2 cellular contexts compared by ENCODE assay signal in genomic region chr13:110229905-110230563, GRCh38.
TF ChIP-seq lines count a peak whose summit lies in the region.

No MANE protein-coding gene starts in this region.

TF ChIP-seq in GM23338, 12 proteins besides CTCF, POLR2A, EP300 and RAD21:
- TF ChIP-seq ZNF462 (CRISPR knock-in tag; IDR thresholded peaks at IDR 0.05) (no peak), EZH2 (IDR thresholded peaks at IDR 0.05; ENCODE audit: low read depth, unreplicated experiment) (no peak), CREB1 (CRISPR knock-in tag; IDR thresholded peaks at IDR 0.05; ENCODE audit: low read depth) (no peak), POLR2AphosphoS5 (IDR thresholded peaks at IDR 0.05; ENCODE audit: low read depth) (no peak), STAT1 (IDR thresholded peaks at IDR 0.05; ENCODE audit: unreplicated experiment) (no peak), ETS1 (IDR thresholded peaks at IDR 0.05) (no peak), EZH2phosphoT487 (IDR thresholded peaks at IDR 0.05; ENCODE audit: unreplicated experiment) (no peak), ZNF114 (CRISPR knock-in tag; IDR thresholded peaks at IDR 0.05) (no peak), NANOG (IDR thresholded peaks at IDR 0.05; ENCODE audit: borderline replicate concordance) (no peak), REST (IDR thresholded peaks at IDR 0.05; ENCODE audit: unreplicated experiment) (no peak), JUNB (IDR thresholded peaks at IDR 0.05; ENCODE audit: unreplicated experiment) (no peak), ZNF331 (CRISPR knock-in tag; IDR thresholded peaks at IDR 0.05; ENCODE audit: low read depth) (no peak)

TF ChIP-seq in IMR-90, 13 proteins besides CTCF, POLR2A, EP300 and RAD21:
- TF ChIP-seq NFE2L2 (IDR thresholded peaks at IDR 0.05; ENCODE audit: low read depth, low read length) = no peak
- TF ChIP-seq RFX5 (IDR thresholded peaks at IDR 0.05; ENCODE audit: low read depth, low read length) = no peak
- TF ChIP-seq FOS (IDR thresholded peaks at IDR 0.05; ENCODE audit: low read depth, low read length) = no peak
- no peak for TF ChIP-seq SMC3 (IDR thresholded peaks at IDR 0.05; ENCODE audit: low read depth, low read length)
- no peak for TF ChIP-seq BHLHE40 (IDR thresholded peaks at IDR 0.05; ENCODE audit: low read depth, low read length)
TF ChIP-seq in IMR-90: peak in this region for 0.
